In genomic region chr3:30294241-30294667, GRCh38 we compare ENCODE assay signal across 13 cellular contexts.
DNase-seq lines count a peak whose midpoint lies in the region; ATAC-seq and TF ChIP-seq lines count a peak whose summit lies in the region.
"Had no signal": no experiment of that assay in that cellular context is flagged by ENCODE, and none has a peak within 500 bp of the region (broad histone marks: within the 10 kb centered on the region; RNA-seq: fewer than 3 reads in every experiment).

No MANE protein-coding gene starts in this region.

- H3K9ac ChIP-seq in HCT116 (ENCODE audit: low read length) = no peak overlapping the region

- H3K79me2 ChIP-seq in HCT116 (ENCODE audit: insufficient read depth, low read length) = no peaks in the 10 kb centered on the region

- RAD21 ChIA-PET in HCT116 (lab: Charles Lee; ENCODE audit: low non-redundant PET in 1 of 2, low total read pairs in 2 of 2, uncharacterized antibody in 2 of 2, unreplicated experiment in 2 of 2) = no interaction called here

- H3K27ac ChIP-seq in HCT116 (ENCODE audit: low read depth, low read length) = no peak overlapping the region
- peak overlapping the region; percentile 81 for H3K27ac ChIP-seq in brain microvascular endothelial cell
- H3K27ac ChIP-seq: transverse colon had no signal

- H3K36me3 ChIP-seq in HCT116 (ENCODE audit: control insufficient read depth in 1 of 2, insufficient read depth in 2 of 2, low read length in 2 of 2) (no peaks in the 10 kb centered on the region), brain microvascular endothelial cell (replicated peaks) (no peaks in the 10 kb centered on the region)
- H3K36me3 ChIP-seq: transverse colon had no signal

- in situ Hi-C loops in brain microvascular endothelial cell (cut with HindIII; ENCODE audit: low pct_ligation_motif_present, low sequenced_read_pairs) = no loop called here

- no TSS peak for BruUV-seq in HCT116 (replicated peaks; lab: Mats Ljungman, UMichigan)

- ATAC-seq in HCT116 (peak; percentile 71), GM18858 (IDR thresholded peaks at IDR 0.05; ENCODE audit: unreplicated experiment) (no peak)

- DNase-seq in AG08396 (ENCODE audit: low spot score) = peak; percentile 5
- DNase-seq in HCT116 (ENCODE audit: low read depth, low spot score) = no peak
- no peak for DNase-seq in brain microvascular endothelial cell
- DNase-seq in iPS DF 19.7 (ENCODE audit: low read depth, low spot score) = peak; percentile 5
- no peak for DNase-seq in erythroblast (lab: John Stamatoyannopoulos, UW)
- no peak for DNase-seq in T-helper 9 cell
- DNase-seq in SHP77 (lab: John Stamatoyannopoulos, UW) = no peak
- DNase-seq: activated CD4-positive, alpha-beta T cell treated with anti-CD3 and anti-CD28 coated beads, Interleukin-2, amount 50 U/mL, for 4 hours; islet precursor cell; stimulated activated CD4-positive, alpha-beta T cell treated with anti-CD3 and anti-CD28 coated beads, Interleukin-1b, Interleukin-23, amount 100 ng/mL, for 48 hours; stimulated activated CD8-positive, alpha-beta memory T cell treated with anti-CD3 and anti-CD28 coated beads, Interleukin-4, amount 100 ng/mL, for 48 hours; transverse colon had no signal

- TF ChIP-seq CTCF in HCT116 (IDR thresholded peaks at IDR 0.05 in 2 of 3, conservative IDR thresholded peaks at IDR 0.05 in 1 of 3; ENCODE audit: borderline replicate concordance in 1 of 3, insufficient read depth in 1 of 3, low read depth in 2 of 3, low read length in 2 of 3) (peak in 1 of 3 experiments; percentile 18; a peak in 1 of 6 replicates), brain microvascular endothelial cell (IDR thresholded peaks at IDR 0.05; ENCODE audit: low read depth, low read length, missing control alignments) (peak; percentile 34)

- H4K20me1 ChIP-seq in HCT116 (ENCODE audit: insufficient read depth) = no peaks in the 10 kb centered on the region

- H3K27me3 ChIP-seq in HCT116 (ENCODE audit: insufficient read depth, low read length) (no peaks in the 10 kb centered on the region), brain microvascular endothelial cell (replicated peaks) (no peaks in the 10 kb centered on the region)
- H3K27me3 ChIP-seq: transverse colon had no signal

- no peak for TF ChIP-seq POLR2A in HCT116 (IDR thresholded peaks at IDR 0.05; ENCODE audit: borderline replicate concordance, extremely low read depth, insufficient read depth, insufficient read length)
- TF ChIP-seq POLR2A in erythroblast (IDR thresholded peaks at IDR 0.05; ENCODE audit: low read length) = no peak

- no peaks in the 10 kb centered on the region for H3K9me2 ChIP-seq in HCT116 (ENCODE audit: insufficient read depth)

- no peaks in the 10 kb centered on the region for H3K9me3 ChIP-seq in HCT116 (ENCODE audit: control insufficient read depth in 1 of 2, insufficient read depth in 1 of 2, low read depth in 1 of 2, low read length in 2 of 2)
- H3K9me3 ChIP-seq: transverse colon had no signal

- POLR2A ChIA-PET in HCT116 (lab: Charles Lee) = no interaction called here

- no peak for TF ChIP-seq RAD21 in HCT116 (IDR thresholded peaks at IDR 0.05; ENCODE audit: low read depth)

- H2AFZ ChIP-seq in HCT116 (ENCODE audit: low read depth, low read length, poor library complexity, severe bottlenecking) = peak overlapping the region; percentile 66

- H3K4me1 ChIP-seq in HCT116 (ENCODE audit: control insufficient read depth in 1 of 2, insufficient read depth in 2 of 2, low read length in 2 of 2) = peaks cover 0 to 23% of the 10 kb centered on the region in 2 experiments; a peak in 2 of 4 replicates

- intact Hi-C loops in HCT116 (cut with micrococcal nuclease) = no loop called here

- H3K4me2 ChIP-seq in HCT116 (ENCODE audit: low read length) = no peak overlapping the region

- no peak overlapping the region for H3K4me3 ChIP-seq in HCT116 (replicated peaks in 1 of 2; ENCODE audit: low read depth in 1 of 2, low read length in 2 of 2)
- no peak overlapping the region for H3K4me3 ChIP-seq in brain microvascular endothelial cell (ENCODE audit: low read depth, low read length)
- H3K4me3 ChIP-seq: transverse colon had no signal

- CTCF ChIA-PET in HCT116 (lab: Charles Lee) = interaction anchor here (1.1 kb wide), 1 partner anchor 10 kb away, joined by 6 read pairs; no protein-coding TSS in a partner anchor

TF ChIP-seq in HCT116, 20 proteins besides CTCF, POLR2A, EP300 and RAD21:
- no peak for TF ChIP-seq ZFX (IDR thresholded peaks at IDR 0.05)
- no peak for TF ChIP-seq ZNF274 (IDR thresholded peaks at IDR 0.05; ENCODE audit: low read depth, low read length)
- no peak for TF ChIP-seq CBX3 (IDR thresholded peaks at IDR 0.05; ENCODE audit: low read depth)
- no peak for TF ChIP-seq SIN3A (IDR thresholded peaks at IDR 0.05; ENCODE audit: low read depth)
- no peak for TF ChIP-seq EGR1 (IDR thresholded peaks at IDR 0.05; ENCODE audit: low read depth)
- no peak for TF ChIP-seq YY1 (IDR thresholded peaks at IDR 0.05; ENCODE audit: extremely low read depth, insufficient replicate concordance, low read depth, low read length)
- no peak for TF ChIP-seq ELF1 (IDR thresholded peaks at IDR 0.05; ENCODE audit: borderline replicate concordance, low read depth)
- TF ChIP-seq TCF7L2 (IDR thresholded peaks at IDR 0.05; ENCODE audit: borderline replicate concordance, extremely low read depth, insufficient read depth, insufficient read length) = no peak
TF ChIP-seq in HCT116: peak in this region for 0.

Comparison
In these comparisons a context has a peak if more than half of its experiments do, and no peak if none do; other contexts are left out.
1. DNase-seq: peak in AG08396 (single experiment) and iPS DF 19.7 (single experiment); none in HCT116 (single experiment), brain microvascular endothelial cell (single experiment), erythroblast (0 of 2), T-helper 9 cell (single experiment) and SHP77 (0 of 2).